Comparison of ENCODE assay signal across 24 cellular contexts in the genomic region with DNA sequence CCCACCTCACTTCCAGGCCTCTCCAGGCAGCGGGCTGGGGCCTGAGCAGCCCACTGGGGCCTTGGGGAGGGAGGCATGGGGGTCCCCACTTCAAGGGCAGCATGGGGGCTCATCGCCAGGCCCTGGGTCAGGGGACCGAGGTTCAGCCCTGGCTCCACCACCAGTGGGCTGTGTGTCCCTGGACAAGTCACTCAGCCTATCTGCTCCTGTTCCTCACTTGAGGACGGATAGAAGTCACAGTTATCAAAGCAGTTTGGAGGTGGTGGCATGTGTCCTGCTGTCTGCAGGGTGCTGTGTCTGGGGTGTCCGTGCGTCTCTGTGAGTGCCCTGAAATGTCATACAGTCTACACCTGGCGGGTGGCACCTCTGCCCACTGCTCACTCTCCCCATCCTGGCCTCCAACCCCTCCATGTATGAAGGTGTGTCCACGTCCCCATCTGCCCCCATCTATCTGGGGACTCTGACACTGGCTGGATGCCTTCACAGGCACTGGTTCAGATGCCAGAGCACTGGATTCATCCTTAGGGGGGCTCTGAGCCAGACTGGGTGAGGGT. TPM values are rescaled to one million over a fixed set of nuclear protein-coding genes. Genes with fewer than 3 reads are reported as not detected.
"Had no signal": no experiment of that assay in that cellular context is flagged by ENCODE, and none has a peak within 500 bp of the region (broad histone marks: within the 10 kb centered on the region; RNA-seq: fewer than 3 reads in every experiment).

No MANE protein-coding gene starts in this region.

- DNase-seq: activated naive CD4-positive, alpha-beta T cell treated with anti-CD3 and anti-CD28 coated beads, Interleukin-2, amount 50 U/mL, for 16 hours; activated T-cell treated with anti-CD3 and anti-CD28 coated beads for 4 hours; brain microvascular endothelial cell; central memory CD4-positive, alpha-beta T cell; mesendoderm had no signal

- H3K27ac Mint-ChIP-seq: activated CD4-positive, alpha-beta memory T cell treated with anti-CD3 and anti-CD28 coated beads, Interleukin-2, amount 10 ng/mL, durations not matched to agents 7 days and 5 days; activated CD4-positive, alpha-beta T cell treated with anti-CD3 and anti-CD28 coated beads, Interleukin-2, amount 10 ng/mL, durations not matched to agents 24 days and 14 days; naive B cell had no signal

- H3K27ac ChIP-seq: ascending aorta, brain microvascular endothelial cell, esophagus muscularis mucosa, suprapubic skin, tibial nerve had no signal

- H3K4me3 ChIP-seq: ascending aorta, tibial nerve had no signal

- H3K4me1 Mint-ChIP-seq: neural crest cell had no signal

- H3K9me3 Mint-ChIP-seq: activated CD4-positive, alpha-beta memory T cell treated with anti-CD3 and anti-CD28 coated beads, Interleukin-2, amount 10 ng/mL, durations not matched to agents 7 days and 5 days had no signal

- H3K4me3 Mint-ChIP-seq: activated CD4-positive, alpha-beta memory T cell treated with anti-CD3 and anti-CD28 coated beads, Interleukin-2, amount 10 ng/mL, durations not matched to agents 7 days and 5 days; activated CD4-positive, alpha-beta T cell treated with anti-CD3 and anti-CD28 coated beads, Interleukin-2, amount 10 ng/mL, durations not matched to agents 24 days and 14 days; neural crest cell had no signal

- H3K9me3 ChIP-seq: ascending aorta, esophagus muscularis mucosa, stomach, suprapubic skin, tibial nerve had no signal

- H3K36me3 ChIP-seq: ascending aorta, brain microvascular endothelial cell, suprapubic skin, tibial nerve had no signal

RNA-seq across cellular contexts. Expression of gene EEF1A2, which starts 3.6 kb away (rescaled TPM):
- total RNA-seq: tibial nerve had no signal

RNA-seq across cellular contexts. Expression of gene KCNQ2, which starts 22.8 kb away (rescaled TPM):
- total RNA-seq: activated CD4-positive, alpha-beta memory T cell treated with anti-CD3 and anti-CD28 coated beads, Interleukin-2, amount 10 ng/mL, durations not matched to agents 7 days and 5 days; activated CD4-positive, alpha-beta T cell treated with anti-CD3 and anti-CD28 coated beads, Interleukin-2, amount 10 ng/mL, durations not matched to agents 24 days and 14 days; ascending aorta; dermis microvascular lymphatic vessel endothelial cell; endothelial cell of umbilical vein; lower leg skin; omental fat pad; posterior vena cava; tibial nerve had no signal
- polyA plus RNA-seq: endothelial cell of umbilical vein had no signal

RNA-seq across cellular contexts. Expression of gene PTK6, which starts 41.9 kb away (rescaled TPM):
- total RNA-seq: ascending aorta, frontal cortex, neural crest cell had no signal
- polyA plus RNA-seq: endothelial cell of umbilical vein had no signal

RNA-seq across cellular contexts. Expression of gene SRMS, which starts 52.3 kb away (rescaled TPM):
- total RNA-seq: activated CD4-positive, alpha-beta memory T cell treated with anti-CD3 and anti-CD28 coated beads, Interleukin-2, amount 10 ng/mL, durations not matched to agents 7 days and 5 days; activated CD4-positive, alpha-beta T cell treated with anti-CD3 and anti-CD28 coated beads, Interleukin-2, amount 10 ng/mL, durations not matched to agents 24 days and 14 days; ascending aorta; dermis microvascular lymphatic vessel endothelial cell; endothelial cell of umbilical vein; esophagus muscularis mucosa; frontal cortex; mucosa of gallbladder; neural crest cell; omental fat pad; posterior vena cava; right cardiac atrium; T-helper 2 cell treated with Interferon-gamma antibody and Interleukin-4, amounts not matched to agents 100 ng/mL and 5 ng/mL, for 36 hours; tibial nerve had no signal
- polyA plus RNA-seq: endothelial cell of umbilical vein, right cardiac atrium, urinary bladder had no signal
